2 cellular contexts compared by ENCODE assay signal in genomic region chr13:108981407-108981806, GRCh38.
TF ChIP-seq lines count a peak whose summit lies in the region.

No MANE protein-coding gene starts in this region.

TF ChIP-seq in liver, 16 proteins besides CTCF, POLR2A, EP300 and RAD21 (continued from another document):
- TF ChIP-seq REST (IDR thresholded peaks at IDR 0.05) = peak; percentile 31
- no peak for TF ChIP-seq SP1 (IDR thresholded peaks at IDR 0.05)
- no peak for TF ChIP-seq EGR1 (IDR thresholded peaks at IDR 0.05; ENCODE audit: low read depth in 2 of 2)

TF ChIP-seq in HepG2, 621 proteins besides CTCF, POLR2A, EP300 and RAD21 (continued from another document):
- TF ChIP-seq ZFP62 (CRISPR knock-in tag; IDR thresholded peaks at IDR 0.05) (no peak), ZNF776 (CRISPR knock-in tag; IDR thresholded peaks at IDR 0.05) (no peak), YEATS2 (CRISPR knock-in tag; IDR thresholded peaks at IDR 0.05; ENCODE audit: borderline replicate concordance) (no peak), GMEB1 (CRISPR knock-in tag; IDR thresholded peaks at IDR 0.05; ENCODE audit: borderline replicate concordance) (no peak), ZNF18 (CRISPR knock-in tag; IDR thresholded peaks at IDR 0.05; ENCODE audit: insufficient replicate concordance) (no peak), SOX5 (CRISPR knock-in tag; IDR thresholded peaks at IDR 0.05; ENCODE audit: borderline replicate concordance) (no peak)
